ENCODE assay signal across 8 cellular contexts in the genomic region with DNA sequence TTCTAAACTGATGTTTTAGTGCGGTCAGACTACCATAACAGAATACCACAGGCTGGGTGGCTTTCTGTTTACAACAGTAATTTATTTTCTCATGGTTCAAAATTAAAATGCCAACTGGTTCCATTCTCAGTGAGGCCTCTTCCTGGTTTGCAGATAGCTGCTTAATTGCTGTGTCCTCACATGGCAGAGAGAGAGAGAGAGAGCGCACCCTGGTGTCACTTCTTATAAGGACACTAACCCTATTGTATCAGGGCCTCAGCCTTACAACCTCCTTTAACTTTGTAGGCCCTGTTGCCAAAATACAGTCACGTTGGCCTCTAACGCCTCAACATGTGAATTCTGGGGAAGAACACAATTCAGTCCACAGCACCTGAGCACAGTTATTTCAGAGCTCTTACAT. TPM values are rescaled to one million over a fixed set of nuclear protein-coding genes. Genes with fewer than 3 reads are reported as not detected.
DNase-seq lines count a peak whose midpoint lies in the region; ATAC-seq and TF ChIP-seq lines count a peak whose summit lies in the region.

No MANE protein-coding gene starts in this region.

- H3K36me3 ChIP-seq in aorta (ENCODE audit: control insufficient read depth in 1 of 2, insufficient read depth in 2 of 2, low read length in 1 of 2): no peaks in the 10 kb centered on the region
- H3K36me3 ChIP-seq in left ventricle myocardium inferior: no peaks in the 10 kb centered on the region

- ATAC-seq in GM18502 (IDR thresholded peaks at IDR 0.05; ENCODE audit: poor library complexity, unreplicated experiment) (peak; percentile 93), HG03025 (IDR thresholded peaks at IDR 0.05; ENCODE audit: low FRiP score, unreplicated experiment) (peak; percentile 85), aorta (ENCODE audit: low FRiP score) (no peak)

- DNase-seq in AG10803 (ENCODE audit: low read depth) (peak; percentile 19), NCI-H526 treated with DMSO at 0.1 percent for 48 hours (lab: John Stamatoyannopoulos, UW) (peak; percentile 50), epithelial cell of esophagus (ENCODE audit: low read depth) (peak; percentile 61), aorta (no peak), ecto neural progenitor cell (ENCODE audit: low spot score) (no peak), left ventricle myocardium inferior (no peak)

- intact Hi-C loops in aorta (cut with DNase I) (no loop called here), left ventricle myocardium inferior (cut with micrococcal nuclease) (no loop called here)

- H3K4me3 ChIP-seq in AG10803 (ENCODE audit: low read length): no peak overlapping the region
- no peak overlapping the region for H3K4me3 ChIP-seq in epithelial cell of esophagus (ENCODE audit: low read length)
- H3K4me3 ChIP-seq in aorta (ENCODE audit: low read length in 2 of 2): no peak overlapping the region
- H3K4me3 ChIP-seq in left ventricle myocardium inferior: no peak overlapping the region

- H3K4me1 ChIP-seq in aorta (ENCODE audit: control insufficient read depth in 1 of 2, insufficient read depth in 2 of 2, low read length in 2 of 2): no peaks in the 10 kb centered on the region
- H3K4me1 ChIP-seq in left ventricle myocardium inferior: no peaks in the 10 kb centered on the region

- H3K9me3 ChIP-seq in aorta (ENCODE audit: control insufficient read depth, low read length) (peaks cover 2% of the 10 kb centered on the region), left ventricle myocardium inferior (replicated peaks) (peaks cover 8% of the 10 kb centered on the region)

- no peak overlapping the region for H3K27ac ChIP-seq in aorta (ENCODE audit: low read depth in 1 of 2, low read length in 2 of 2)
- H3K27ac ChIP-seq in left ventricle myocardium inferior (replicated peaks): no peak overlapping the region

- TF ChIP-seq CTCF in AG10803 (conservative IDR thresholded peaks at IDR 0.05; ENCODE audit: low read length) (peak; percentile 45), epithelial cell of esophagus (IDR thresholded peaks at IDR 0.05; ENCODE audit: insufficient read depth, low read depth, low read length, missing control alignments) (peak; percentile 59), left ventricle myocardium inferior (IDR thresholded peaks at IDR 0.05; ENCODE audit: borderline replicate concordance) (no peak)

- H3K27me3 ChIP-seq in aorta (ENCODE audit: control insufficient read depth in 1 of 2, insufficient read depth in 2 of 2, low read length in 1 of 2): no peaks in the 10 kb centered on the region
- H3K27me3 ChIP-seq in left ventricle myocardium inferior (ENCODE audit: low read depth): no peaks in the 10 kb centered on the region

- WGBS in aorta, 2 donors: 56 to 73% methylated on average over 4 of the region's 4 CpGs

RNA-seq across cellular contexts. Expression of a gene that starts 37.5 kb away (rescaled TPM):
- 1 to 10 TPM; 3.3 to 4.6 TPM for total RNA-seq in aorta
- polyA plus RNA-seq in aorta: 1 to 10 TPM in 1 of 2 donors, not detected in 1; 4.0 TPM
- 0.14 TPM for total RNA-seq in left ventricle myocardium inferior

Comparison
In these comparisons a context has a peak if more than half of its experiments do, and no peak if none do; other contexts are left out.
1. DNase-seq: peak in AG10803 (single experiment), NCI-H526 treated with DMSO at 0.1 percent for 48 hours (single experiment) and epithelial cell of esophagus (single experiment); none in aorta (0 of 2), ecto neural progenitor cell (single experiment) and left ventricle myocardium inferior (single experiment).